In the genomic region with DNA sequence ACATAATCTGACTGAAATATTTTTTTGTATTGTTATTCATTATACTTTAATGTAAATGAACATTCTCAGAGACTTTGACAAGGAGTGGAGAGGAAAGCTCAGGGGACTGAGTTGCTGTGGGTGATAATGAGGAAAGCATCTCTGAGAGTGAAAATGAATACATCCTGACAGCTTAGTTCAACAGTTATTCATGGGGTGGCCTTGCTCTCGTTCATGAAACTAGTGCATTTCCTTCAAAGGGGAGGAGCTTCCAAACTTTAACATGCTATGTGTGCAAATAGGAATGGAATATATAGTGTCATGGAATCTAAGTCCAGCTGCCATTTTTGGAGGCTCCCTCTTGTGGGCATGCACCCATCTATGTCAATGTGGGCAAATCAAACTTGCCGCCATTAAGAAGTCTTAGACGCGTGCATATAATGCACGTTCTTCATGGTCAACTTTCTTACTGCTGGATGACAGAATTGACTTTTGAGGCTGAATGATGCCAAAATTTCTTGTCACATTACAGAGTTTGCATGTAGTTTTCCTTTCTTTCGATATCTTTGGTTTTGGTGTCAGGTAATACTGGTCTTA, we compare ENCODE assay signal across 1 cellular context.
TF ChIP-seq lines count a peak whose summit lies in the region.

No MANE protein-coding gene starts in this region.

TF ChIP-seq in IMR-90, 13 proteins besides CTCF, POLR2A, EP300 and RAD21 (continued from another document):
- no peak for TF ChIP-seq USF2 (IDR thresholded peaks at IDR 0.05; ENCODE audit: low read depth, low read length)
- TF ChIP-seq MAZ (IDR thresholded peaks at IDR 0.05; ENCODE audit: borderline replicate concordance, low read depth, low read length): no peak
- TF ChIP-seq, protein P1, sequence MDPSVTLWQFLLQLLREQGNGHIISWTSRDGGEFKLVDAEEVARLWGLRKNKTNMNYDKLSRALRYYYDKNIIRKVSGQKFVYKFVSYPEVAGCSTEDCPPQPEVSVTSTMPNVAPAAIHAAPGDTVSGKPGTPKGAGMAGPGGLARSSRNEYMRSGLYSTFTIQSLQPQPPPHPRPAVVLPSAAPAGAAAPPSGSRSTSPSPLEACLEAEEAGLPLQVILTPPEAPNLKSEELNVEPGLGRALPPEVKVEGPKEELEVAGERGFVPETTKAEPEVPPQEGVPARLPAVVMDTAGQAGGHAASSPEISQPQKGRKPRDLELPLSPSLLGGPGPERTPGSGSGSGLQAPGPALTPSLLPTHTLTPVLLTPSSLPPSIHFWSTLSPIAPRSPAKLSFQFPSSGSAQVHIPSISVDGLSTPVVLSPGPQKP (IDR thresholded peaks at IDR 0.05; ENCODE audit: borderline replicate concordance, low read depth, low read length): no peak
- no peak for TF ChIP-seq NFE2L2 (IDR thresholded peaks at IDR 0.05; ENCODE audit: low read depth, low read length)
